Comparison of ENCODE assay signal across 27 cellular contexts in genomic region chr11:131640320-131640719, GRCh38.
"Had no signal": no experiment of that assay in that cellular context is flagged by ENCODE, and none has a peak within 500 bp of the region (broad histone marks: within the 10 kb centered on the region; RNA-seq: fewer than 3 reads in every experiment).

No MANE protein-coding gene starts in this region.

- H3K4me3 Mint-ChIP-seq: activated CD8-positive, alpha-beta T cell treated with anti-CD3 and anti-CD28 coated beads, Interleukin-2, amount 10 ng/mL, durations not matched to agents 7 days and 5 days; activated T-helper 1 cell treated with anti-CD3 and anti-CD28 coated beads, Interleukin-12 subunit alpha, Interleukin-12 subunit beta, Interleukin-2, Interleukin-4 antibody, amounts not matched to agents 30 ng/mL and 10 ng/mL and 1 ng/mL, durations not matched to agents 14 hours and 24 hours and 36 hours; brain; dendritic cell treated with granulocyte-macrophage colony-stimulating factor and Interleukin-4, amounts not matched to agents 40 ng/mL and 50 ng/mL, for 4 days; immature natural killer cell; mesothelial cell of epicardium; naive thymus-derived CD8-positive, alpha-beta T cell; stimulated activated effector memory CD8-positive, alpha-beta T cell treated with anti-CD3 and anti-CD28 coated beads, Interleukin-12 subunit alpha, Interleukin-12 subunit beta, amount 100 ng/mL, for 72 hours; T-cell had no signal

- H3K9me3 ChIP-seq: gastrocnemius medialis, left ventricle myocardium inferior, neutrophil, ovary, prostate gland, stomach, transverse colon had no signal

- DNase-seq: activated CD4-positive, alpha-beta T cell treated with anti-CD3 and anti-CD28 coated beads for 1 hour; activated CD4-positive, alpha-beta T cell treated with anti-CD3 and anti-CD28 coated beads, Interleukin-2, amount 50 U/mL, for 1 hour; activated CD8-positive, alpha-beta T cell treated with anti-CD3 and anti-CD28 coated beads, Interleukin-2, amount 10 ng/mL, durations not matched to agents 7 days and 5 days; activated gamma-delta T cell treated with Interleukin-2 at 50 U/mL for 16 hours; aorta; effector CD8-positive, alpha-beta T cell; gastrocnemius medialis; hippocampal formation; immature natural killer cell; left ventricle myocardium inferior; naive thymus-derived CD8-positive, alpha-beta T cell; ovary; right cardiac atrium; stimulated activated CD4-positive, alpha-beta T cell treated with anti-CD3 and anti-CD28 coated beads, Interleukin-12 subunit alpha, Interleukin-12 subunit beta, amount 100 ng/mL, for 4 hours; stimulated activated CD4-positive, alpha-beta T cell treated with anti-CD3 and anti-CD28 coated beads, Interleukin-1b, Interleukin-23, amount 100 ng/mL, for 48 hours; stomach; T-cell; transverse colon; WERI-Rb-1 had no signal

- H3K27me3 ChIP-seq: gastrocnemius medialis, neutrophil, ovary, stomach, transverse colon had no signal

- ATAC-seq: activated CD8-positive, alpha-beta T cell treated with anti-CD3 and anti-CD28 coated beads, Interleukin-2, amount 10 ng/mL, durations not matched to agents 7 days and 5 days; activated naive CD4-positive, alpha-beta T cell treated with anti-CD3 and anti-CD28 coated beads, Interleukin-2, amount 50 U/mL, for 72 hours; gastrocnemius medialis; naive thymus-derived CD8-positive, alpha-beta T cell; right cardiac atrium; stimulated activated effector memory CD8-positive, alpha-beta T cell treated with anti-CD3 and anti-CD28 coated beads, Interleukin-12 subunit alpha, Interleukin-12 subunit beta, amount 100 ng/mL, for 72 hours; T-cell had no signal

- H3K36me3 Mint-ChIP-seq: activated naive CD4-positive, alpha-beta T cell treated with anti-CD3 and anti-CD28 coated beads, Interleukin-2, amount 50 U/mL, for 72 hours; brain; immature natural killer cell; mesothelial cell of epicardium; naive thymus-derived CD8-positive, alpha-beta T cell; stimulated activated effector memory CD8-positive, alpha-beta T cell treated with anti-CD3 and anti-CD28 coated beads, Interleukin-12 subunit alpha, Interleukin-12 subunit beta, amount 100 ng/mL, for 72 hours; T-cell had no signal

- H3K27ac Mint-ChIP-seq: activated CD8-positive, alpha-beta T cell treated with anti-CD3 and anti-CD28 coated beads, Interleukin-2, amount 10 ng/mL, durations not matched to agents 7 days and 5 days; activated naive CD4-positive, alpha-beta T cell treated with anti-CD3 and anti-CD28 coated beads, Interleukin-2, amount 50 U/mL, for 72 hours; activated T-helper 1 cell treated with anti-CD3 and anti-CD28 coated beads, Interleukin-12 subunit alpha, Interleukin-12 subunit beta, Interleukin-2, Interleukin-4 antibody, amounts not matched to agents 30 ng/mL and 10 ng/mL and 1 ng/mL, durations not matched to agents 14 hours and 24 hours and 36 hours; brain; dendritic cell treated with granulocyte-macrophage colony-stimulating factor and Interleukin-4, amounts not matched to agents 40 ng/mL and 50 ng/mL, for 4 days; immature natural killer cell; mesothelial cell of epicardium; naive thymus-derived CD8-positive, alpha-beta T cell; stimulated activated effector memory CD8-positive, alpha-beta T cell treated with anti-CD3 and anti-CD28 coated beads, Interleukin-12 subunit alpha, Interleukin-12 subunit beta, amount 100 ng/mL, for 72 hours; T-cell had no signal

- H3K36me3 ChIP-seq: gastrocnemius medialis, left ventricle myocardium inferior, neutrophil, ovary, prostate gland, stomach, transverse colon, WERI-Rb-1 had no signal

- H3K9me3 Mint-ChIP-seq: activated T-helper 1 cell treated with anti-CD3 and anti-CD28 coated beads, Interleukin-12 subunit alpha, Interleukin-12 subunit beta, Interleukin-2, Interleukin-4 antibody, amounts not matched to agents 30 ng/mL and 10 ng/mL and 1 ng/mL, durations not matched to agents 14 hours and 24 hours and 36 hours; brain; dendritic cell treated with granulocyte-macrophage colony-stimulating factor and Interleukin-4, amounts not matched to agents 40 ng/mL and 50 ng/mL, for 4 days; mesothelial cell of epicardium; stimulated activated effector memory CD8-positive, alpha-beta T cell treated with anti-CD3 and anti-CD28 coated beads, Interleukin-12 subunit alpha, Interleukin-12 subunit beta, amount 100 ng/mL, for 72 hours; T-cell had no signal

- H3K4me1 Mint-ChIP-seq: immature natural killer cell; mesothelial cell of epicardium; naive thymus-derived CD8-positive, alpha-beta T cell; stimulated activated effector memory CD8-positive, alpha-beta T cell treated with anti-CD3 and anti-CD28 coated beads, Interleukin-12 subunit alpha, Interleukin-12 subunit beta, amount 100 ng/mL, for 72 hours; T-cell had no signal

- H3K27me3 Mint-ChIP-seq: T-cell had no signal

- H3K4me1 ChIP-seq: gastrocnemius medialis, left ventricle myocardium inferior, prostate gland, stomach, transverse colon had no signal

- H3K4me3 ChIP-seq: gastrocnemius medialis, left ventricle myocardium inferior, ovary, prostate gland, stomach, transverse colon had no signal

- H3K27ac ChIP-seq: gastrocnemius medialis, left ventricle myocardium inferior, neutrophil, ovary, prostate gland, stomach, transverse colon, WERI-Rb-1 had no signal
